ENCODE assay signal across 13 cellular contexts in the genomic region with DNA sequence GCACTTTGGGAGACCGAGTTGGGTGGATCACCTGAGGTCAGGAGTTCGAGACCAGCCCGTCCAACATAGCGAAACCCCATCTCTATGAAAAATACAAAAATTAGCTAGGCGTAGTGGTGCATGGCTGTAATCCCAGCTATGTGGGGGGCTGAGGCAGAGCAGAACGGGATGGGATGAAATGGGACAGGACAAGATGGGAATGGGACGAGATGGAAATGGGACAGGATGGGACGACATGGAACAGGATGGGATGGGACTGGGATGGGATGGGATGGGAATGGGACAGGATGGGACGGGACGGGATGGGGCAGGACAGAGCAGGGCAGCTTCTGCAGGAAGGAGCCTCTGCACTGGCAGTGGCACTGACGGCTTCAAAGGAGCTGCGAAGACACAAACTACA.
DNase-seq lines count a peak whose midpoint lies in the region; ATAC-seq and TF ChIP-seq lines count a peak whose summit lies in the region.
"Had no signal": no experiment of that assay in that cellular context is flagged by ENCODE, and none has a peak within 500 bp of the region (broad histone marks: within the 10 kb centered on the region; RNA-seq: fewer than 3 reads in every experiment).

No MANE protein-coding gene starts in this region.

- no peak overlapping the region for H3K4me3 Mint-ChIP-seq in MCF 10A (ENCODE audit: unreplicated experiment)
- H3K4me3 Mint-ChIP-seq in activated CD4-positive, alpha-beta memory T cell treated with anti-CD3 and anti-CD28 coated beads for 36 hours: no peak overlapping the region

- H3K9ac ChIP-seq in mammary epithelial cell (ENCODE audit: insufficient read depth, low read length): no peak overlapping the region

- no peaks in the 10 kb centered on the region for H3K9me3 ChIP-seq in mammary epithelial cell (replicated peaks; ENCODE audit: insufficient read depth, low read length)
- H3K9me3 ChIP-seq in esophagus squamous epithelium: no peaks in the 10 kb centered on the region
- H3K9me3 ChIP-seq in gastroesophageal sphincter: no peaks in the 10 kb centered on the region
- H3K9me3 ChIP-seq: lower lobe of right lung had no signal

- peaks cover 29% of the 10 kb centered on the region for H3K4me1 ChIP-seq in mammary epithelial cell (ENCODE audit: insufficient read depth, low read length)
- peaks cover 47 to 98% (median 69%) of the 10 kb centered on the region in 3 donors for H3K4me1 ChIP-seq in esophagus squamous epithelium
- peaks cover 0 to 91% (median 34%) of the 10 kb centered on the region in 3 donors for H3K4me1 ChIP-seq in gastroesophageal sphincter

- POLR2A ChIA-PET in MCF 10A (lab: Yijun Ruan, JAX): no interaction called here
- POLR2A ChIA-PET in activated CD4-positive, alpha-beta memory T cell treated with anti-CD3 and anti-CD28 coated beads for 36 hours (lab: Charles Lee): interaction anchor here (1.3 kb wide), 1 partner anchor 104 kb away, joined by 5 read pairs; no protein-coding TSS in a partner anchor

- WGBS in mammary epithelial cell (ENCODE audit: low coverage, missing lambda C conversion rate): 97% methylated on average over 8 of the region's 12 CpGs
- WGBS in esophagus squamous epithelium, 2 donors: 82 to 89% methylated on average over 12 of the region's 12 CpGs
- 90 to 96% methylated on average over 4 to 10 of the region's 12 CpGs for WGBS in gastroesophageal sphincter (ENCODE audit: low coverage in 1 of 2), 2 donors

- H3K4me3 ChIP-seq in mammary epithelial cell (replicated peaks in 1 of 3; ENCODE audit: insufficient read depth in 1 of 3, low read depth in 2 of 3, low read length in 3 of 3) (no peak overlapping the region), esophagus squamous epithelium (no peak overlapping the region), gastroesophageal sphincter (no peak overlapping the region)
- H3K4me3 ChIP-seq: lower lobe of right lung had no signal

- ATAC-seq in gastroesophageal sphincter: no peak
- ATAC-seq: lower lobe of right lung had no signal

- peak overlapping the region; percentile 49 for H3K27ac Mint-ChIP-seq in MCF 10A (ENCODE audit: low read depth, unreplicated experiment)
- H3K27ac Mint-ChIP-seq in activated CD4-positive, alpha-beta memory T cell treated with anti-CD3 and anti-CD28 coated beads for 36 hours: peak overlapping the region; percentile 82

- H3K4me1 Mint-ChIP-seq in MCF 10A (ENCODE audit: insufficient read depth, unreplicated experiment): peaks cover 31% of the 10 kb centered on the region
- H3K4me1 Mint-ChIP-seq in activated CD4-positive, alpha-beta memory T cell treated with anti-CD3 and anti-CD28 coated beads for 36 hours (ENCODE audit: low read depth): peaks cover 86% of the 10 kb centered on the region

- H2AFZ ChIP-seq in mammary epithelial cell (ENCODE audit: low read depth, low read length): no peak overlapping the region

- DNase-seq in MCF 10A (ENCODE audit: unreplicated experiment): no peak
- no peak for DNase-seq in mammary epithelial cell
- DNase-seq in activated CD4-positive, alpha-beta memory T cell treated with anti-CD3 and anti-CD28 coated beads for 36 hours: no peak
- no peak for DNase-seq in esophagus squamous epithelium (lab: John Stamatoyannopoulos, UW)
- no peak for DNase-seq in GM03348 (ENCODE audit: low spot score)
- DNase-seq in OCI-M2 (lab: John Stamatoyannopoulos, UW; ENCODE audit: unreplicated experiment): no peak
- no peak for DNase-seq in cerebellar nuclear complex (lab: John Stamatoyannopoulos, UW)
- DNase-seq: anterior cingulate cortex; Kasumi-1; lower lobe of right lung; NK-92 treated with Interleukin-12 subunit alpha and Interleukin-12 subunit beta, amount 100 ng/mL, for 24 hours; stimulated activated CD4-positive, alpha-beta T cell treated with anti-CD3 and anti-CD28 coated beads, Interleukin-15, amount 100 ng/mL, for 24 hours had no signal

- TF ChIP-seq CTCF in MCF 10A (IDR thresholded peaks at IDR 0.05; ENCODE audit: unreplicated experiment) (no peak), mammary epithelial cell (conservative IDR thresholded peaks at IDR 0.05 in 1 of 2, IDR thresholded peaks at IDR 0.05 in 1 of 2; ENCODE audit: extremely low read depth in 1 of 2, insufficient read depth in 1 of 2, low read depth in 1 of 2, low read length in 2 of 2) (no peak), esophagus squamous epithelium (IDR thresholded peaks at IDR 0.05) (no peak), gastroesophageal sphincter (IDR thresholded peaks at IDR 0.05) (no peak)

- H3K27ac ChIP-seq in mammary epithelial cell (ENCODE audit: insufficient read depth, low read depth, low read length): no peak overlapping the region
- peak overlapping the region; percentile 76 to 87 (median 82) for H3K27ac ChIP-seq in esophagus squamous epithelium
- H3K27ac ChIP-seq in gastroesophageal sphincter: no peak overlapping the region
- H3K27ac ChIP-seq: lower lobe of right lung had no signal

- H3K4me2 ChIP-seq in mammary epithelial cell (ENCODE audit: insufficient read depth, low read depth, low read length): no peak overlapping the region

- no peaks in the 10 kb centered on the region for H3K36me3 ChIP-seq in mammary epithelial cell (ENCODE audit: insufficient read depth, low read length)
- peaks cover 0 to 7% (median 0%) of the 10 kb centered on the region in 3 donors for H3K36me3 ChIP-seq in esophagus squamous epithelium
- H3K36me3 ChIP-seq in gastroesophageal sphincter: no peaks in the 10 kb centered on the region
- H3K36me3 ChIP-seq: lower lobe of right lung had no signal

- no peak for TF ChIP-seq EP300 in gastroesophageal sphincter (IDR thresholded peaks at IDR 0.05)

- H3K36me3 Mint-ChIP-seq in MCF 10A (ENCODE audit: insufficient read depth, unreplicated experiment): peaks cover 53% of the 10 kb centered on the region
- peaks cover 7% of the 10 kb centered on the region for H3K36me3 Mint-ChIP-seq in activated CD4-positive, alpha-beta memory T cell treated with anti-CD3 and anti-CD28 coated beads for 36 hours

- peaks cover 99% of the 10 kb centered on the region for H3K79me2 ChIP-seq in mammary epithelial cell (ENCODE audit: insufficient read depth, low read length)

- dilution Hi-C loops in mammary epithelial cell (cut with HindIII; ENCODE audit: low sequenced_read_pairs): no loop called here

- H4K20me1 ChIP-seq in mammary epithelial cell (ENCODE audit: insufficient read depth, low read length): peaks cover 6% of the 10 kb centered on the region

- in situ Hi-C loops in mammary epithelial cell (cut with MboI; ENCODE audit: low sequenced_read_pairs in 2 of 2): no loop called here

- CTCF ChIA-PET in MCF 10A (lab: Yijun Ruan, JAX): interaction anchor here (0.6 to 1.1 kb wide), 2 partner anchors 9 to 11 kb away, joined by 3 read pairs; no protein-coding TSS in a partner anchor
- CTCF ChIA-PET in mammary epithelial cell (lab: Charles Lee; ENCODE audit: low non-redundant PET): no interaction called here
- CTCF ChIA-PET in activated CD4-positive, alpha-beta memory T cell treated with anti-CD3 and anti-CD28 coated beads for 36 hours (lab: Charles Lee): no interaction called here

- no peaks in the 10 kb centered on the region for H3K27me3 Mint-ChIP-seq in MCF 10A (ENCODE audit: insufficient read depth, unreplicated experiment)
- H3K27me3 Mint-ChIP-seq in activated CD4-positive, alpha-beta memory T cell treated with anti-CD3 and anti-CD28 coated beads for 36 hours: no peaks in the 10 kb centered on the region

- H3K27me3 ChIP-seq in mammary epithelial cell (ENCODE audit: insufficient read depth, low read length) (no peaks in the 10 kb centered on the region), esophagus squamous epithelium (no peaks in the 10 kb centered on the region), gastroesophageal sphincter (no peaks in the 10 kb centered on the region)

- H3K9me3 Mint-ChIP-seq in MCF 10A (ENCODE audit: unreplicated experiment): no peaks in the 10 kb centered on the region
- H3K9me3 Mint-ChIP-seq in activated CD4-positive, alpha-beta memory T cell treated with anti-CD3 and anti-CD28 coated beads for 36 hours: no peaks in the 10 kb centered on the region

- TF ChIP-seq POLR2A in esophagus squamous epithelium (IDR thresholded peaks at IDR 0.05) (no peak), gastroesophageal sphincter (IDR thresholded peaks at IDR 0.05) (no peak)

- intact Hi-C loops in MCF 10A (cut with micrococcal nuclease) (no loop called here), mammary epithelial cell (cut with micrococcal nuclease) (no loop called here), esophagus squamous epithelium (cut with DNase I) (no loop called here)
- intact Hi-C loops in activated CD4-positive, alpha-beta memory T cell treated with anti-CD3 and anti-CD28 coated beads for 36 hours (cut with micrococcal nuclease): loop anchor here (5.0 kb wide), 1 partner anchor 43 kb away; no protein-coding TSS in a partner anchor

- BruUV-seq in MCF 10A (replicated peaks; lab: Mats Ljungman, UMichigan) (no TSS peak), mammary epithelial cell (replicated peaks; lab: Mats Ljungman, UMichigan) (no TSS peak)

Comparison
In these comparisons a context has a peak if more than half of its experiments do, and no peak if none do; other contexts are left out.
1. H3K27ac ChIP-seq: peak in esophagus squamous epithelium (4 of 4); none in mammary epithelial cell (single experiment) and gastroesophageal sphincter (0 of 4).